In genomic region chr16:66871840-66872239, GRCh38 we compare ENCODE assay signal across 26 cellular contexts. TPM values are rescaled to one million over a fixed set of nuclear protein-coding genes. Genes with fewer than 3 reads are reported as not detected.
"Had no signal": no experiment of that assay in that cellular context is flagged by ENCODE, and none has a peak within 500 bp of the region (broad histone marks: within the 10 kb centered on the region; RNA-seq: fewer than 3 reads in every experiment).

No MANE protein-coding gene starts in this region.

- H3K9me3 ChIP-seq: prostate gland, upper lobe of right lung had no signal

- H3K27ac ChIP-seq: brain microvascular endothelial cell, foreskin keratinocyte, prostate gland had no signal

- ATAC-seq: activated CD4-positive, alpha-beta T cell treated with anti-CD3 and anti-CD28 coated beads for 36 hours; activated CD8-positive, alpha-beta T cell treated with anti-CD3 and anti-CD28 coated beads for 36 hours; activated T-cell treated with anti-CD3 and anti-CD28 coated beads, Interleukin-2, amount 50 U/mL, for 72 hours; foreskin keratinocyte; left lobe of liver; naive thymus-derived CD8-positive, alpha-beta T cell; right cardiac atrium; stimulated activated naive CD8-positive, alpha-beta T cell treated with anti-CD3 and anti-CD28 coated beads, Interleukin-15, Interleukin-2, amounts not matched to agents 100 U/mL and 50 U/mL, for 24 hours; T-helper 17 cell; upper lobe of right lung had no signal

- DNase-seq: activated CD4-positive, alpha-beta T cell treated with anti-CD3 and anti-CD28 coated beads for 36 hours; activated CD8-positive, alpha-beta memory T cell treated with anti-CD3 and anti-CD28 coated beads, Interleukin-2, amount 50 U/mL, for 4 hours; activated CD8-positive, alpha-beta T cell treated with anti-CD3 and anti-CD28 coated beads for 36 hours; activated gamma-delta T cell treated with Interleukin-2 at 50 U/mL for 16 hours; activated T-cell treated with anti-CD3 and anti-CD28 coated beads, Interleukin-2, amount 50 U/mL, for 72 hours; anterior cingulate cortex; brain microvascular endothelial cell; effector memory CD4-positive, alpha-beta T cell; foreskin keratinocyte; head of caudate nucleus; nucleus accumbens; stimulated activated CD4-positive, alpha-beta T cell treated with anti-CD3 and anti-CD28 coated beads, Interleukin-4, amount 100 ng/mL, for 4 hours; stimulated activated CD8-positive, alpha-beta memory T cell treated with anti-CD3 and anti-CD28 coated beads, Interleukin-4, amount 100 ng/mL, for 48 hours; stimulated activated naive CD8-positive, alpha-beta T cell treated with anti-CD3 and anti-CD28 coated beads, Interleukin-15, Interleukin-2, amounts not matched to agents 100 U/mL and 50 U/mL, for 24 hours; T-helper 17 cell; upper lobe of right lung had no signal

- H3K27me3 Mint-ChIP-seq: activated CD4-positive, alpha-beta T cell treated with anti-CD3 and anti-CD28 coated beads for 36 hours; activated CD8-positive, alpha-beta T cell treated with anti-CD3 and anti-CD28 coated beads for 36 hours; activated naive CD8-positive, alpha-beta T cell; central memory CD8-positive, alpha-beta T cell had no signal

- H3K27ac Mint-ChIP-seq: activated CD4-positive, alpha-beta T cell treated with anti-CD3 and anti-CD28 coated beads for 36 hours; activated naive CD8-positive, alpha-beta T cell; dendritic cell treated with granulocyte-macrophage colony-stimulating factor and Interleukin-4, amounts not matched to agents 40 ng/mL and 50 ng/mL, for 4 days; T-helper 17 cell had no signal

- H3K4me1 ChIP-seq: foreskin keratinocyte, prostate gland had no signal

- H3K27me3 ChIP-seq: brain microvascular endothelial cell, foreskin keratinocyte, upper lobe of right lung had no signal

- H3K36me3 ChIP-seq: brain microvascular endothelial cell, prostate gland, upper lobe of right lung had no signal

- H3K36me3 Mint-ChIP-seq: activated naive CD8-positive, alpha-beta T cell; naive thymus-derived CD8-positive, alpha-beta T cell had no signal

- H3K4me3 ChIP-seq: prostate gland, upper lobe of right lung had no signal

- H3K4me3 Mint-ChIP-seq: dendritic cell treated with granulocyte-macrophage colony-stimulating factor and Interleukin-4, amounts not matched to agents 40 ng/mL and 50 ng/mL, for 4 days had no signal

- H3K9me3 Mint-ChIP-seq: central memory CD8-positive, alpha-beta T cell; naive thymus-derived CD8-positive, alpha-beta T cell had no signal

RNA-seq across cellular contexts. Expression of gene CA7, which starts 27.6 kb away (rescaled TPM):
- total RNA-seq: activated T-cell treated with anti-CD3 and anti-CD28 coated beads, Interleukin-2, amount 50 U/mL, for 72 hours; foreskin keratinocyte; left lobe of liver; lung microvascular endothelial cell; mononuclear cell; naive thymus-derived CD8-positive, alpha-beta T cell; right cardiac atrium; T-helper 17 cell; temporal lobe; upper lobe of right lung had no signal
- polyA plus RNA-seq: foreskin keratinocyte; naive thymus-derived CD8-positive, alpha-beta T cell; right cardiac atrium had no signal

RNA-seq across cellular contexts. Expression of gene CDH16, which starts 46.8 kb away (rescaled TPM):
- total RNA-seq: activated CD4-positive, alpha-beta T cell treated with anti-CD3 and anti-CD28 coated beads for 36 hours; activated CD8-positive, alpha-beta T cell treated with anti-CD3 and anti-CD28 coated beads for 36 hours; activated T-cell treated with anti-CD3 and anti-CD28 coated beads, Interleukin-2, amount 50 U/mL, for 72 hours; foreskin keratinocyte; left lobe of liver; lung microvascular endothelial cell; mononuclear cell; naive thymus-derived CD8-positive, alpha-beta T cell; prostate gland; T-helper 17 cell; temporal lobe; upper lobe of right lung had no signal
- polyA plus RNA-seq: naive thymus-derived CD8-positive, alpha-beta T cell had no signal

RNA-seq across cellular contexts. Expression of gene RRAD, which starts 53.5 kb away (rescaled TPM):
- polyA plus RNA-seq: naive thymus-derived CD8-positive, alpha-beta T cell had no signal
